Comparison of ENCODE assay signal across 18 cellular contexts in genomic region chr17:36848008-36848902, GRCh38.
DNase-seq lines count a peak whose midpoint lies in the region; ATAC-seq and TF ChIP-seq lines count a peak whose summit lies in the region.
"Had no signal": no experiment of that assay in that cellular context is flagged by ENCODE, and none has a peak within 500 bp of the region (broad histone marks: within the 10 kb centered on the region; RNA-seq: fewer than 3 reads in every experiment).

No MANE protein-coding gene starts in this region.

- no peak overlapping the region for H3K14ac ChIP-seq in IMR-90 (replicated peaks; ENCODE audit: low read depth, low read length)

- no peak overlapping the region for H2BK15ac ChIP-seq in IMR-90 (ENCODE audit: low read depth, low read length)

- DNase-seq in ELR (ENCODE audit: low read depth): peak; percentile 16
- no peak for DNase-seq in IMR-90
- peak; percentile 52 for DNase-seq in chondrocyte (ENCODE audit: low spot score)
- no peak for DNase-seq in nephron progenitor cell
- DNase-seq in omental fat pad (ENCODE audit: low spot score): no peak
- no peak for DNase-seq in effector CD4-positive, alpha-beta T cell
- DNase-seq in HuH-7 (ENCODE audit: low spot score): no peak
- DNase-seq: DMS79, HCEC 1CT, KG1, MV-4-11, NCI-H1417, NCI-H187, NCI-H2227 treated with DMSO at 0.1 percent for 48 hours, NCI-H510A treated with DMSO at 0.1 percent for 48 hours, PC-9, SJCRH30 had no signal

- dilution Hi-C loops in IMR-90 (cut with HindIII; ENCODE audit: low sequenced_read_pairs, unreplicated experiment): no loop called here

- CTCF ChIA-PET in IMR-90 (lab: Yijun Ruan, JAX): interaction anchor here (0.6 kb wide), 2 partner anchors 21 to 55 kb away, joined by 3 read pairs; no protein-coding TSS in a partner anchor

- no peak overlapping the region for H3K23ac ChIP-seq in IMR-90 (ENCODE audit: low read depth, low read length)

- no peak overlapping the region for H2BK20ac ChIP-seq in IMR-90 (ENCODE audit: low read depth, low read length)

- intact Hi-C loops in IMR-90 (cut with micrococcal nuclease): no loop called here

- H3K36me3 ChIP-seq in IMR-90 (ENCODE audit: control insufficient read depth, insufficient read depth, low read length): no peaks in the 10 kb centered on the region
- H3K36me3 ChIP-seq: SJCRH30 had no signal

- no peaks in the 10 kb centered on the region for H4K20me1 ChIP-seq in IMR-90 (ENCODE audit: insufficient read depth, low read length)

- peaks cover 9% of the 10 kb centered on the region for H3K27me3 ChIP-seq in IMR-90 (ENCODE audit: control insufficient read depth, insufficient read depth, low read length)

- no peak overlapping the region for H3K56ac ChIP-seq in IMR-90 (ENCODE audit: extremely low read depth, insufficient read depth, low read length)

- no peak overlapping the region for H2AFZ ChIP-seq in IMR-90 (replicated peaks; ENCODE audit: low read length, poor library complexity)
- H2AFZ ChIP-seq: PC-9 had no signal

- no peaks in the 10 kb centered on the region for H3K79me1 ChIP-seq in IMR-90 (ENCODE audit: low read depth in 1 of 2, low read length in 2 of 2)

- no peak overlapping the region for H3K27ac ChIP-seq in IMR-90 (ENCODE audit: insufficient read depth, low read length)
- H3K27ac ChIP-seq: SJCRH30 had no signal

- POLR2A ChIA-PET in IMR-90 (lab: Charles Lee; ENCODE audit: unreplicated experiment): no interaction called here

- ATAC-seq in IMR-90 (ENCODE audit: low read depth) (no peak), omental fat pad (ENCODE audit: low FRiP score) (no peak)

- no peak overlapping the region for H3K4ac ChIP-seq in IMR-90 (ENCODE audit: low read depth, low read length)

- no peaks in the 10 kb centered on the region for H3K9me3 ChIP-seq in IMR-90 (ENCODE audit: control insufficient read depth, insufficient read depth, low read length)
- H3K9me3 ChIP-seq: SJCRH30 had no signal

- no peak overlapping the region for H3K4me3 ChIP-seq in IMR-90 (ENCODE audit: insufficient read depth, low read depth, low read length)
- H3K4me3 ChIP-seq: PC-9, SJCRH30 had no signal

- TF ChIP-seq RAD21 in IMR-90 (IDR thresholded peaks at IDR 0.05; ENCODE audit: low read length): no peak

- TF ChIP-seq CTCF in IMR-90 (conservative IDR thresholded peaks at IDR 0.05; ENCODE audit: low read depth, low read length) (no peak), chondrocyte (IDR thresholded peaks at IDR 0.05) (no peak), nephron progenitor cell (IDR thresholded peaks at IDR 0.05) (no peak), omental fat pad (IDR thresholded peaks at IDR 0.05) (no peak)

- H2AK9ac ChIP-seq in IMR-90 (replicated peaks; ENCODE audit: low read depth, low read length, poor library complexity): no peak overlapping the region

- TF ChIP-seq POLR2A in IMR-90 (IDR thresholded peaks at IDR 0.05; ENCODE audit: low read depth, low read length): no peak

- in situ Hi-C loops in IMR-90 (cut with MboI; ENCODE audit: low sequenced_read_pairs): no loop called here

- H3K4me1 ChIP-seq in IMR-90 (ENCODE audit: control insufficient read depth, insufficient read depth, low read length): peaks cover 13% of the 10 kb centered on the region

- no peak overlapping the region; the same call in 1 of the 2 replicates for H2BK120ac ChIP-seq in IMR-90 (ENCODE audit: low read depth, low read length)

- no TSS peak for BruUV-seq in IMR-90 (replicated peaks; lab: Mats Ljungman, UMichigan)

- H3K4me1 Mint-ChIP-seq in chondrocyte (ENCODE audit: low read depth): peaks cover 23% of the 10 kb centered on the region
- peaks cover 76% of the 10 kb centered on the region for H3K4me1 Mint-ChIP-seq in nephron progenitor cell

- no peak overlapping the region for H4K5ac ChIP-seq in IMR-90 (ENCODE audit: low read depth, low read length)

- H3K27me3 Mint-ChIP-seq in chondrocyte (ENCODE audit: low read depth): peaks cover 10% of the 10 kb centered on the region
- peaks cover 26% of the 10 kb centered on the region for H3K27me3 Mint-ChIP-seq in nephron progenitor cell (ENCODE audit: low read depth, poor library complexity)

- no peak overlapping the region for H3K18ac ChIP-seq in IMR-90 (ENCODE audit: low read depth, low read length)

- H2AK5ac ChIP-seq in IMR-90 (ENCODE audit: low read depth, low read length): no peak overlapping the region

- H3K9me3 Mint-ChIP-seq in chondrocyte (ENCODE audit: low read depth) (no peaks in the 10 kb centered on the region), nephron progenitor cell (no peaks in the 10 kb centered on the region)

- no peak overlapping the region for H3K9ac ChIP-seq in IMR-90 (ENCODE audit: low read depth, low read length)

- H3K9me1 ChIP-seq in IMR-90 (ENCODE audit: insufficient read depth, low read length): peaks cover 8% of the 10 kb centered on the region

- no peaks in the 10 kb centered on the region for H3K36me3 Mint-ChIP-seq in chondrocyte (ENCODE audit: low read depth)
- H3K36me3 Mint-ChIP-seq in nephron progenitor cell (ENCODE audit: low read depth): no peaks in the 10 kb centered on the region
- H3K36me3 Mint-ChIP-seq: CD14-positive monocyte had no signal

- H3K4me2 ChIP-seq in IMR-90 (ENCODE audit: low read depth, low read length): no peak overlapping the region
- H3K4me2 ChIP-seq: PC-9 had no signal

- no peak overlapping the region for H2BK5ac ChIP-seq in IMR-90 (ENCODE audit: low read depth, low read length, poor library complexity, severe bottlenecking)

- no peak overlapping the region; the same call in 1 of the 2 replicates for H4K91ac ChIP-seq in IMR-90 (ENCODE audit: insufficient read depth, low read depth, low read length)

- no peak overlapping the region for H4K8ac ChIP-seq in IMR-90 (ENCODE audit: low read depth in 2 of 2, low read length in 2 of 2)

- H3K27ac Mint-ChIP-seq in chondrocyte (ENCODE audit: unreplicated experiment) (no peak overlapping the region), nephron progenitor cell (peak overlapping the region; percentile 19)
- H3K27ac Mint-ChIP-seq: CD14-positive monocyte had no signal

- WGBS in IMR-90 (ENCODE audit: extremely low coverage in 2 of 2, insufficient read length in 1 of 2), 2 experiments: 60% methylated on average over 1 of the region's 10 CpGs; no CpG with 5 or more reads in 1 of the 2 experiments

- H3K4me3 Mint-ChIP-seq in chondrocyte (ENCODE audit: unreplicated experiment) (no peak overlapping the region), nephron progenitor cell (peak overlapping the region; percentile 8)
- H3K4me3 Mint-ChIP-seq: CD14-positive monocyte had no signal

TF ChIP-seq in IMR-90, 13 proteins besides CTCF, POLR2A, EP300 and RAD21:
- TF ChIP-seq NFE2L2 (IDR thresholded peaks at IDR 0.05; ENCODE audit: low read depth, low read length) (no peak), SMC3 (IDR thresholded peaks at IDR 0.05; ENCODE audit: low read depth, low read length) (no peak), CEBPB (IDR thresholded peaks at IDR 0.05; ENCODE audit: low read depth, low read length) (peak; percentile 69)

Comparison
In these comparisons a context has a peak if more than half of its experiments do, and no peak if none do; other contexts are left out.
1. DNase-seq: peak in ELR (single experiment) and chondrocyte (single experiment); none in IMR-90 (single experiment), nephron progenitor cell (single experiment), omental fat pad (single experiment), effector CD4-positive, alpha-beta T cell (single experiment) and HuH-7 (single experiment).